Comparison of ENCODE assay signal across 8 cellular contexts in genomic region chr13:94968040-94968756, GRCh38.
A peak's percentile ranks its signal among the peaks of the same experiment; 100 is the strongest.
DNase-seq lines count a peak whose midpoint lies in the region; ATAC-seq and TF ChIP-seq lines count a peak whose summit lies in the region.

No MANE protein-coding gene starts in this region.

- H2BK15ac ChIP-seq in mesenchymal stem cell (ENCODE audit: low read depth, poor library complexity, severe bottlenecking), result no peak overlapping the region

- no peak overlapping the region for H4K8ac ChIP-seq in mesenchymal stem cell (ENCODE audit: low read length)

- in situ Hi-C loops in astrocyte of the spinal cord (cut with HindIII; ENCODE audit: low sequenced_read_pairs), result no loop called here

- no peak overlapping the region for H3K4ac ChIP-seq in mesenchymal stem cell (ENCODE audit: low read depth in 1 of 2, low read length in 2 of 2)

- H3K27me3 ChIP-seq in GM06990 (replicated peaks; ENCODE audit: control insufficient read depth, insufficient read depth, low read length), result no peaks in the 10 kb centered on the region; the same call in 1 of the 2 replicates
- H3K27me3 ChIP-seq in mesenchymal stem cell (ENCODE audit: control insufficient read depth in 1 of 2, insufficient read depth in 1 of 2, low read length in 2 of 2), result peaks cover 58 to 74% of the 10 kb centered on the region in 2 experiments
- H3K27me3 ChIP-seq in aorta (ENCODE audit: control insufficient read depth in 1 of 2, insufficient read depth in 2 of 2, low read length in 1 of 2), result no peaks in the 10 kb centered on the region

- H2AK5ac ChIP-seq in mesenchymal stem cell (ENCODE audit: low read length, severe bottlenecking), result no peak overlapping the region

- H3K79me1 ChIP-seq in mesenchymal stem cell (replicated peaks; ENCODE audit: low read length, poor library complexity, severe bottlenecking), result no peaks in the 10 kb centered on the region

- no peak overlapping the region for H2BK5ac ChIP-seq in mesenchymal stem cell (ENCODE audit: low read depth, low read length, poor library complexity, severe bottlenecking)

- peak overlapping the region; percentile 99 for H3K4me2 ChIP-seq in mesenchymal stem cell (ENCODE audit: low read length, poor library complexity, severe bottlenecking)

- H3K4me1 ChIP-seq in mesenchymal stem cell (ENCODE audit: control insufficient read depth, insufficient read depth, low read depth, low read length), result peaks cover 13% of the 10 kb centered on the region
- no peaks in the 10 kb centered on the region for H3K4me1 ChIP-seq in aorta (ENCODE audit: control insufficient read depth in 1 of 2, insufficient read depth in 2 of 2, low read length in 2 of 2)

- ATAC-seq in HG03103 (IDR thresholded peaks at IDR 0.05; ENCODE audit: low read depth, unreplicated experiment) (peak; percentile 34), aorta (ENCODE audit: low FRiP score) (peak; percentile 47)

- peak; percentile 2 for TF ChIP-seq CTCF in GM06990 (IDR thresholded peaks at IDR 0.05; ENCODE audit: insufficient read depth, low read length, poor library complexity, severe bottlenecking)
- peak; percentile 31 for TF ChIP-seq CTCF in astrocyte of the spinal cord (IDR thresholded peaks at IDR 0.05; ENCODE audit: low read depth, low read length)

- no peak overlapping the region for H3K18ac ChIP-seq in mesenchymal stem cell (ENCODE audit: low read depth in 1 of 2, low read length in 2 of 2)

- H2AFZ ChIP-seq in mesenchymal stem cell (ENCODE audit: low read depth, low read length), result peak overlapping the region; percentile 61

- intact Hi-C loops in aorta (cut with DNase I), result no loop called here

- no peak overlapping the region for H3K9ac ChIP-seq in mesenchymal stem cell (ENCODE audit: low read length)

- peak; percentile 4 for DNase-seq in GM06990 (ENCODE audit: extremely low read depth, insufficient read length)
- peak; percentile 35 for DNase-seq in astrocyte of the spinal cord (ENCODE audit: low read depth, low spot score)
- DNase-seq in mesenchymal stem cell, result peak; percentile 12
- no peak for DNase-seq in aorta
- no peak for DNase-seq in stimulated activated CD8-positive, alpha-beta memory T cell treated with anti-CD3 and anti-CD28 coated beads, Interleukin-4, amount 100 ng/mL, for 48 hours
- DNase-seq in kidney tubule cell (ENCODE audit: low spot score), result no peak
- DNase-seq in GM19238 (ENCODE audit: insufficient read length, low spot score), result no peak

- H3K9me3 ChIP-seq in mesenchymal stem cell (ENCODE audit: control insufficient read depth, low read length) (no peaks in the 10 kb centered on the region), aorta (ENCODE audit: control insufficient read depth, low read length) (no peaks in the 10 kb centered on the region)

- H3K4me3 ChIP-seq in GM06990 (replicated peaks; ENCODE audit: low read depth, low read length), result no peak overlapping the region; the same call in 1 of the 2 replicates
- H3K4me3 ChIP-seq in astrocyte of the spinal cord (ENCODE audit: low read depth, low read length), result peak overlapping the region; percentile 49
- peak overlapping the region; percentile 56 to 73 for H3K4me3 ChIP-seq in mesenchymal stem cell (ENCODE audit: insufficient read depth in 1 of 2, low read depth in 1 of 2, low read length in 2 of 2)
- H3K4me3 ChIP-seq in aorta (ENCODE audit: low read length in 2 of 2), result no peak overlapping the region

- H2BK120ac ChIP-seq in mesenchymal stem cell (ENCODE audit: low read depth, low read length), result no peak overlapping the region

- no peak overlapping the region for H2BK12ac ChIP-seq in mesenchymal stem cell (ENCODE audit: low read length in 2 of 2)

- H3K27ac ChIP-seq in mesenchymal stem cell (ENCODE audit: low read length, poor library complexity, severe bottlenecking), result no peak overlapping the region
- no peak overlapping the region for H3K27ac ChIP-seq in aorta (ENCODE audit: low read depth in 1 of 2, low read length in 2 of 2)

- peak overlapping the region in 1 of 2 experiments; percentile 29 for H3K14ac ChIP-seq in mesenchymal stem cell (ENCODE audit: low read length in 2 of 2)

- no peaks in the 10 kb centered on the region for H3K36me3 ChIP-seq in GM06990 (ENCODE audit: control insufficient read depth, insufficient read depth, low read length)
- no peaks in the 10 kb centered on the region for H3K36me3 ChIP-seq in mesenchymal stem cell (ENCODE audit: control insufficient read depth in 1 of 2, insufficient read depth in 2 of 2, low read depth in 1 of 2, low read length in 2 of 2)
- no peaks in the 10 kb centered on the region for H3K36me3 ChIP-seq in aorta (ENCODE audit: control insufficient read depth in 1 of 2, insufficient read depth in 2 of 2, low read length in 1 of 2)

- no peak overlapping the region for H4K91ac ChIP-seq in mesenchymal stem cell (ENCODE audit: low read length)

- peak overlapping the region in 1 of 2 experiments; percentile 50 for H3K23ac ChIP-seq in mesenchymal stem cell (ENCODE audit: low read length in 2 of 2)

- WGBS in mesenchymal stem cell, result under 1% methylated on average over 28 of the region's 56 CpGs
- WGBS in aorta, 2 donors, result 1% methylated on average over 55 to 56 of the region's 56 CpGs

Comparison
In these comparisons a context has a peak if more than half of its experiments do, and no peak if none do; other contexts are left out.
1. DNase-seq: peak in GM06990 (single experiment), astrocyte of the spinal cord (single experiment) and mesenchymal stem cell (single experiment); none in aorta (0 of 2), stimulated activated CD8-positive, alpha-beta memory T cell treated with anti-CD3 and anti-CD28 coated beads, Interleukin-4, amount 100 ng/mL, for 48 hours (single experiment), kidney tubule cell (single experiment) and GM19238 (single experiment).
2. H3K4me3 ChIP-seq: peak in astrocyte of the spinal cord (single experiment) and mesenchymal stem cell (2 of 2); none in GM06990 (single experiment) and aorta (0 of 2).